ENCODE assay signal across 21 cellular contexts in genomic region chr13:89214115-89214514, GRCh38.
"Had no signal": no experiment of that assay in that cellular context is flagged by ENCODE, and none has a peak within 500 bp of the region (broad histone marks: within the 10 kb centered on the region; RNA-seq: fewer than 3 reads in every experiment).

No MANE protein-coding gene starts in this region.

- ATAC-seq: foreskin keratinocyte, gastroesophageal sphincter, heart left ventricle, left lobe of liver, natural killer cell, right lobe of liver had no signal

- H3K9me3 Mint-ChIP-seq: dendritic cell treated with granulocyte-macrophage colony-stimulating factor and Interleukin-4, amounts not matched to agents 40 ng/mL and 50 ng/mL, for 4 days; memory B cell; neural crest cell had no signal

- H3K36me3 Mint-ChIP-seq: memory B cell, natural killer cell had no signal

- H3K4me1 Mint-ChIP-seq: memory B cell, natural killer cell, neural crest cell had no signal

- H3K27me3 Mint-ChIP-seq: dendritic cell treated with granulocyte-macrophage colony-stimulating factor and Interleukin-4, amounts not matched to agents 40 ng/mL and 50 ng/mL, for 4 days; memory B cell had no signal

- H3K27ac Mint-ChIP-seq: dendritic cell treated with granulocyte-macrophage colony-stimulating factor and Interleukin-4, amounts not matched to agents 40 ng/mL and 50 ng/mL, for 4 days; memory B cell; natural killer cell had no signal

- H3K4me3 Mint-ChIP-seq: dendritic cell treated with granulocyte-macrophage colony-stimulating factor and Interleukin-4, amounts not matched to agents 40 ng/mL and 50 ng/mL, for 4 days; memory B cell; natural killer cell; neural crest cell had no signal

- DNase-seq: colonic mucosa; effector memory CD4-positive, alpha-beta T cell; foreskin keratinocyte; heart left ventricle; kidney; natural killer cell; pancreas; right lobe of liver; small intestine; stimulated activated CD4-positive, alpha-beta T cell treated with anti-CD3 and anti-CD28 coated beads, Interleukin-15, amount 100 ng/mL, for 24 hours; stimulated activated CD4-positive, alpha-beta T cell treated with anti-CD3 and anti-CD28 coated beads, Interleukin-2, amount 100 ng/mL, for 48 hours; stimulated activated CD8-positive, alpha-beta memory T cell treated with anti-CD3 and anti-CD28 coated beads, Interleukin-4, amount 100 ng/mL, for 48 hours; stimulated activated naive CD4-positive, alpha-beta T cell; stomach; thyroid gland; trophoblast cell had no signal
